Comparison of ENCODE assay signal across 10 cellular contexts in genomic region chr14:25220514-25220913, GRCh38.
"Had no signal": no experiment of that assay in that cellular context is flagged by ENCODE, and none has a peak within 500 bp of the region (broad histone marks: within the 10 kb centered on the region; RNA-seq: fewer than 3 reads in every experiment).

No MANE protein-coding gene starts in this region.

- DNase-seq: GM23248, H7, H9, HCEC 1CT, HFFc6 had no signal

- H3K4me1 ChIP-seq: HAP-1 had no signal

- ATAC-seq: GM23338, HCT116 had no signal

- H3K4me3 ChIP-seq: GM23248, GM23338, HAP-1 had no signal

- H3K27ac ChIP-seq: GM23248 had no signal

- FAIRE-seq: H1, H54 had no signal

- H3K36me3 ChIP-seq: HAP-1 had no signal
